ENCODE assay signal across 1 cellular context in genomic region chr1:204102029-204102611, GRCh38.
TF ChIP-seq lines count a peak whose summit lies in the region.

No MANE protein-coding gene starts in this region.

TF ChIP-seq in HepG2, 621 proteins besides CTCF, POLR2A, EP300 and RAD21 (continued from another document and continues in another):
- TF ChIP-seq NAIF1 (CRISPR knock-in tag; IDR thresholded peaks at IDR 0.05; ENCODE audit: borderline replicate concordance) (peak; percentile 31; the same call in 1 of the 2 replicates), ZNF781 (CRISPR knock-in tag; IDR thresholded peaks at IDR 0.05; ENCODE audit: borderline replicate concordance, not compliant biosample characterization) (peak; percentile 62), SYNCRIP (IDR thresholded peaks at IDR 0.05; ENCODE audit: insufficient read depth, low read depth, low read length) (no peak), ZFP90 (CRISPR knock-in tag; IDR thresholded peaks at IDR 0.05; ENCODE audit: borderline replicate concordance) (no peak), POGZ (CRISPR knock-in tag; IDR thresholded peaks at IDR 0.05) (no peak), ETV6 (CRISPR knock-in tag; conservative IDR thresholded peaks at IDR 0.05) (no peak), HNRNPL (IDR thresholded peaks at IDR 0.05; ENCODE audit: low read depth, low read length) (peak; percentile 73; the same call in 1 of the 2 replicates), ZBTB21 (CRISPR knock-in tag; IDR thresholded peaks at IDR 0.05) (0 out of 2 replicates have a peak, but pooled peaks have one; percentile 20), IKZF1 (IDR thresholded peaks at IDR 0.05) (no peak), ZNF816 (CRISPR knock-in tag; IDR thresholded peaks at IDR 0.05; ENCODE audit: borderline replicate concordance) (no peak), ESRRA (CRISPR knock-in tag; IDR thresholded peaks at IDR 0.05; ENCODE audit: low read depth) (no peak), PRPF4 (IDR thresholded peaks at IDR 0.05; ENCODE audit: low read depth, low read length, poor library complexity, severe bottlenecking) (no peak), RFXAP (CRISPR knock-in tag; IDR thresholded peaks at IDR 0.05; ENCODE audit: borderline replicate concordance) (peak; percentile 42; the same call in 1 of the 2 replicates), SSRP1 (CRISPR knock-in tag; IDR thresholded peaks at IDR 0.05) (no peak), BORCS8-MEF2B (CRISPR knock-in tag; IDR thresholded peaks at IDR 0.05) (0 out of 2 replicates have a peak, but pooled peaks have one; percentile 20), ZNF619 (CRISPR knock-in tag; IDR thresholded peaks at IDR 0.05) (no peak), YY1 (IDR thresholded peaks at IDR 0.05; ENCODE audit: insufficient read depth, insufficient replicate concordance, low read depth, low read length) (peak; percentile 14), ZNF510 (CRISPR knock-in tag; IDR thresholded peaks at IDR 0.05; ENCODE audit: low read depth) (no peak), ZBTB42 (CRISPR knock-in tag; IDR thresholded peaks at IDR 0.05) (no peak), JUN (CRISPR knock-in tag; IDR thresholded peaks at IDR 0.05) (no peak), TIGD3 (CRISPR knock-in tag; IDR thresholded peaks at IDR 0.05; ENCODE audit: borderline replicate concordance) (no peak), FOSL2 (CRISPR knock-in tag; IDR thresholded peaks at IDR 0.05) (peak; percentile 74), MED13 (CRISPR knock-in tag; IDR thresholded peaks at IDR 0.05) (no peak), ZGPAT (CRISPR knock-in tag; IDR thresholded peaks at IDR 0.05) (peak; percentile 66; the same call in 1 of the 2 replicates), REPIN1 (CRISPR knock-in tag; IDR thresholded peaks at IDR 0.05; ENCODE audit: borderline replicate concordance, low read depth) (peak; percentile 86), HIC2 (CRISPR knock-in tag; IDR thresholded peaks at IDR 0.05; ENCODE audit: low read depth) (peak; percentile 92), ZNF180 (CRISPR knock-in tag; IDR thresholded peaks at IDR 0.05; ENCODE audit: borderline replicate concordance, low read depth) (no peak), ATF1 (CRISPR knock-in tag; IDR thresholded peaks at IDR 0.05) (no peak), SMARCE1 (IDR thresholded peaks at IDR 0.05; ENCODE audit: borderline replicate concordance) (no peak), ZBTB1 (CRISPR knock-in tag; IDR thresholded peaks at IDR 0.05; ENCODE audit: borderline replicate concordance) (no peak), ZNF562 (CRISPR knock-in tag; IDR thresholded peaks at IDR 0.05; ENCODE audit: borderline replicate concordance) (no peak), ZNF503 (CRISPR knock-in tag; IDR thresholded peaks at IDR 0.05) (no peak), ZNF451 (CRISPR knock-in tag; IDR thresholded peaks at IDR 0.05) (no peak), CHCHD3 (CRISPR knock-in tag; IDR thresholded peaks at IDR 0.05) (no peak), ZNF589 (CRISPR knock-in tag; conservative IDR thresholded peaks at IDR 0.05) (no peak), ZNF468 (CRISPR knock-in tag; IDR thresholded peaks at IDR 0.05) (no peak), PTBP1 (IDR thresholded peaks at IDR 0.05; ENCODE audit: low read depth, low read length, poor library complexity, severe bottlenecking) (no peak), PBX3 (CRISPR knock-in tag; IDR thresholded peaks at IDR 0.05; ENCODE audit: borderline replicate concordance) (no peak), ZNF496 (CRISPR knock-in tag; IDR thresholded peaks at IDR 0.05; ENCODE audit: insufficient replicate concordance) (no peak), ZNF367 (CRISPR knock-in tag; IDR thresholded peaks at IDR 0.05; ENCODE audit: borderline replicate concordance) (no peak), ZNF253 (CRISPR knock-in tag; IDR thresholded peaks at IDR 0.05; ENCODE audit: borderline replicate concordance) (no peak), SIN3B (IDR thresholded peaks at IDR 0.05; ENCODE audit: low read length) (no peak), HNRNPLL (IDR thresholded peaks at IDR 0.05; ENCODE audit: low read depth, low read length, poor library complexity, severe bottlenecking) (no peak), MXD1 (CRISPR knock-in tag; IDR thresholded peaks at IDR 0.05) (no peak), RFXANK (CRISPR knock-in tag; IDR thresholded peaks at IDR 0.05) (no peak), TEAD2 (CRISPR knock-in tag; IDR thresholded peaks at IDR 0.05) (no peak), PHF21A (CRISPR knock-in tag; IDR thresholded peaks at IDR 0.05) (no peak; the same call in 1 of the 2 replicates), ZNF567 (CRISPR knock-in tag; IDR thresholded peaks at IDR 0.05; ENCODE audit: borderline replicate concordance) (no peak), CBFB (CRISPR knock-in tag; IDR thresholded peaks at IDR 0.05) (no peak), ZNF703 (CRISPR knock-in tag; IDR thresholded peaks at IDR 0.05; ENCODE audit: borderline replicate concordance) (no peak)
- TF ChIP-seq, protein P1, sequence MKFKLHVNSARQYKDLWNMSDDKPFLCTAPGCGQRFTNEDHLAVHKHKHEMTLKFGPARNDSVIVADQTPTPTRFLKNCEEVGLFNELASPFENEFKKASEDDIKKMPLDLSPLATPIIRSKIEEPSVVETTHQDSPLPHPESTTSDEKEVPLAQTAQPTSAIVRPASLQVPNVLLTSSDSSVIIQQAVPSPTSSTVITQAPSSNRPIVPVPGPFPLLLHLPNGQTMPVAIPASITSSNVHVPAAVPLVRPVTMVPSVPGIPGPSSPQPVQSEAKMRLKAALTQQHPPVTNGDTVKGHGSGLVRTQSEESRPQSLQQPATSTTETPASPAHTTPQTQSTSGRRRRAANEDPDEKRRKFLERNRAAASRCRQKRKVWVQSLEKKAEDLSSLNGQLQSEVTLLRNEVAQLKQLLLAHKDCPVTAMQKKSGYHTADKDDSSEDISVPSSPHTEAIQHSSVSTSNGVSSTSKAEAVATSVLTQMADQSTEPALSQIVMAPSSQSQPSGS (CRISPR knock-in tag; IDR thresholded peaks at IDR 0.05) = 0 out of 2 replicates have a peak, but pooled peaks have one; percentile 39
- TF ChIP-seq, protein P2, sequence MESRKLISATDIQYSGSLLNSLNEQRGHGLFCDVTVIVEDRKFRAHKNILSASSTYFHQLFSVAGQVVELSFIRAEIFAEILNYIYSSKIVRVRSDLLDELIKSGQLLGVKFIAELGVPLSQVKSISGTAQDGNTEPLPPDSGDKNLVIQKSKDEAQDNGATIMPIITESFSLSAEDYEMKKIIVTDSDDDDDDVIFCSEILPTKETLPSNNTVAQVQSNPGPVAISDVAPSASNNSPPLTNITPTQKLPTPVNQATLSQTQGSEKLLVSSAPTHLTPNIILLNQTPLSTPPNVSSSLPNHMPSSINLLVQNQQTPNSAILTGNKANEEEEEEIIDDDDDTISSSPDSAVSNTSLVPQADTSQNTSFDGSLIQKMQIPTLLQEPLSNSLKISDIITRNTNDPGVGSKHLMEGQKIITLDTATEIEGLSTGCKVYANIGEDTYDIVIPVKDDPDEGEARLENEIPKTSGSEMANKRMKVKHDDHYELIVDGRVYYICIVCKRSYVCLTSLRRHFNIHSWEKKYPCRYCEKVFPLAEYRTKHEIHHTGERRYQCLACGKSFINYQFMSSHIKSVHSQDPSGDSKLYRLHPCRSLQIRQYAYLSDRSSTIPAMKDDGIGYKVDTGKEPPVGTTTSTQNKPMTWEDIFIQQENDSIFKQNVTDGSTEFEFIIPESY (CRISPR knock-in tag; IDR thresholded peaks at IDR 0.05) = no peak
- TF ChIP-seq, protein P3, sequence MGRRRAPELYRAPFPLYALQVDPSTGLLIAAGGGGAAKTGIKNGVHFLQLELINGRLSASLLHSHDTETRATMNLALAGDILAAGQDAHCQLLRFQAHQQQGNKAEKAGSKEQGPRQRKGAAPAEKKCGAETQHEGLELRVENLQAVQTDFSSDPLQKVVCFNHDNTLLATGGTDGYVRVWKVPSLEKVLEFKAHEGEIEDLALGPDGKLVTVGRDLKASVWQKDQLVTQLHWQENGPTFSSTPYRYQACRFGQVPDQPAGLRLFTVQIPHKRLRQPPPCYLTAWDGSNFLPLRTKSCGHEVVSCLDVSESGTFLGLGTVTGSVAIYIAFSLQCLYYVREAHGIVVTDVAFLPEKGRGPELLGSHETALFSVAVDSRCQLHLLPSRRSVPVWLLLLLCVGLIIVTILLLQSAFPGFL (CRISPR knock-in tag; IDR thresholded peaks at IDR 0.05) = no peak
- TF ChIP-seq, protein P4, sequence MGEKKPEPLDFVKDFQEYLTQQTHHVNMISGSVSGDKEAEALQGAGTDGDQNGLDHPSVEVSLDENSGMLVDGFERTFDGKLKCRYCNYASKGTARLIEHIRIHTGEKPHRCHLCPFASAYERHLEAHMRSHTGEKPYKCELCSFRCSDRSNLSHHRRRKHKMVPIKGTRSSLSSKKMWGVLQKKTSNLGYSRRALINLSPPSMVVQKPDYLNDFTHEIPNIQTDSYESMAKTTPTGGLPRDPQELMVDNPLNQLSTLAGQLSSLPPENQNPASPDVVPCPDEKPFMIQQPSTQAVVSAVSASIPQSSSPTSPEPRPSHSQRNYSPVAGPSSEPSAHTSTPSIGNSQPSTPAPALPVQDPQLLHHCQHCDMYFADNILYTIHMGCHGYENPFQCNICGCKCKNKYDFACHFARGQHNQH (CRISPR knock-in tag; IDR thresholded peaks at IDR 0.05) = no peak; the same call in 1 of the 2 replicates
- TF ChIP-seq, protein P5, sequence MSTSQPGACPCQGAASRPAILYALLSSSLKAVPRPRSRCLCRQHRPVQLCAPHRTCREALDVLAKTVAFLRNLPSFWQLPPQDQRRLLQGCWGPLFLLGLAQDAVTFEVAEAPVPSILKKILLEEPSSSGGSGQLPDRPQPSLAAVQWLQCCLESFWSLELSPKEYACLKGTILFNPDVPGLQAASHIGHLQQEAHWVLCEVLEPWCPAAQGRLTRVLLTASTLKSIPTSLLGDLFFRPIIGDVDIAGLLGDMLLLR (CRISPR knock-in tag; IDR thresholded peaks at IDR 0.05) = no peak
- TF ChIP-seq, protein P6, sequence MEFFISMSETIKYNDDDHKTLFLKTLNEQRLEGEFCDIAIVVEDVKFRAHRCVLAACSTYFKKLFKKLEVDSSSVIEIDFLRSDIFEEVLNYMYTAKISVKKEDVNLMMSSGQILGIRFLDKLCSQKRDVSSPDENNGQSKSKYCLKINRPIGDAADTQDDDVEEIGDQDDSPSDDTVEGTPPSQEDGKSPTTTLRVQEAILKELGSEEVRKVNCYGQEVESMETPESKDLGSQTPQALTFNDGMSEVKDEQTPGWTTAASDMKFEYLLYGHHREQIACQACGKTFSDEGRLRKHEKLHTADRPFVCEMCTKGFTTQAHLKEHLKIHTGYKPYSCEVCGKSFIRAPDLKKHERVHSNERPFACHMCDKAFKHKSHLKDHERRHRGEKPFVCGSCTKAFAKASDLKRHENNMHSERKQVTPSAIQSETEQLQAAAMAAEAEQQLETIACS (CRISPR knock-in tag; IDR thresholded peaks at IDR 0.05) = no peak
